2 cellular contexts compared by ENCODE assay signal in genomic region chr15:64762546-64762945, GRCh38.
TF ChIP-seq lines count a peak whose summit lies in the region.

No MANE protein-coding gene starts in this region.

TF ChIP-seq in K562, 482 proteins besides CTCF, POLR2A, EP300 and RAD21:
- TF ChIP-seq RFX5 (IDR thresholded peaks at IDR 0.05; ENCODE audit: low read depth, low read length) (no peak), EP400 (IDR thresholded peaks at IDR 0.05) (no peak), PCBP1 (IDR thresholded peaks at IDR 0.05; ENCODE audit: low read depth, low read length, poor library complexity, severe bottlenecking) (no peak), IFI16 (CRISPR knock-in tag; IDR thresholded peaks at IDR 0.05) (no peak), KAT7 (CRISPR knock-in tag; IDR thresholded peaks at IDR 0.05; ENCODE audit: borderline replicate concordance) (no peak), ZFP1 (CRISPR knock-in tag; IDR thresholded peaks at IDR 0.05) (no peak), ZBTB17 (CRISPR knock-in tag; IDR thresholded peaks at IDR 0.05) (no peak), ZNF124 (CRISPR knock-in tag; IDR thresholded peaks at IDR 0.05) (no peak), ZNF12 (CRISPR knock-in tag; IDR thresholded peaks at IDR 0.05) (no peak), IRF1 (CRISPR knock-in tag; IDR thresholded peaks at IDR 0.05; ENCODE audit: borderline replicate concordance) (no peak), U2AF1 (optimal IDR thresholded peaks at IDR 0.05; ENCODE audit: low read depth, low read length) (no peak), PRPF4 (IDR thresholded peaks at IDR 0.05; ENCODE audit: insufficient read depth, low read depth, low read length, poor library complexity, severe bottlenecking) (no peak), EWSR1 (IDR thresholded peaks at IDR 0.05; ENCODE audit: borderline replicate concordance, low read depth, partially characterized antibody) (no peak), ZNF408 (CRISPR knock-in tag; IDR thresholded peaks at IDR 0.05; ENCODE audit: low read depth) (no peak), MBD2 (IDR thresholded peaks at IDR 0.05; ENCODE audit: borderline replicate concordance, low read depth) (no peak), PREB (CRISPR knock-in tag; IDR thresholded peaks at IDR 0.05) (no peak), LCOR (CRISPR knock-in tag; IDR thresholded peaks at IDR 0.05) (no peak)

TF ChIP-seq in GM12891, 5 proteins besides CTCF, POLR2A, EP300 and RAD21:
- no peak for TF ChIP-seq TAF1 (IDR thresholded peaks at IDR 0.05; ENCODE audit: low read depth, low read length)
- no peak for TF ChIP-seq PAX5 (IDR thresholded peaks at IDR 0.05; ENCODE audit: insufficient read depth, low read length, severe bottlenecking)
- TF ChIP-seq POLR2AphosphoS5 (IDR thresholded peaks at IDR 0.05; ENCODE audit: low read depth, low read length) = no peak
- no peak for TF ChIP-seq SPI1 (IDR thresholded peaks at IDR 0.05; ENCODE audit: low read depth, low read length)
- no peak for TF ChIP-seq POU2F2 (IDR thresholded peaks at IDR 0.05; ENCODE audit: low read depth, low read length)
